24 cellular contexts compared by ENCODE assay signal in genomic region chr7:6330657-6331056, GRCh38.
"Had no signal": no experiment of that assay in that cellular context is flagged by ENCODE, and none has a peak within 500 bp of the region (broad histone marks: within the 10 kb centered on the region; RNA-seq: fewer than 3 reads in every experiment).

No MANE protein-coding gene starts in this region.

- H3K4me1 Mint-ChIP-seq: IgD-negative memory B cell had no signal

- H3K27ac ChIP-seq: HL-60, KMS-11, PC-9, Peyer's patch, SJSA1 had no signal

- H3K9me3 ChIP-seq: Peyer's patch, SJSA1 had no signal

- H3K9me3 Mint-ChIP-seq: IgD-negative memory B cell had no signal

- H3K36me3 ChIP-seq: SJSA1 had no signal

- H3K4me3 Mint-ChIP-seq: IgD-negative memory B cell had no signal

- H3K27ac Mint-ChIP-seq: IgD-negative memory B cell had no signal

- H3K4me3 ChIP-seq: K562, PC-9, Peyer's patch, SJSA1, SK-N-MC had no signal

- H3K27me3 ChIP-seq: Peyer's patch, SJSA1 had no signal

- H3K4me1 ChIP-seq: Peyer's patch, SJSA1 had no signal

- ATAC-seq: K562 had no signal

- DNase-seq: Kasumi-1, MM.1S, NCI-H1092 treated with DMSO at 0.1 percent for 48 hours, NCI-H1436, NCI-H187, NCI-H2029, NCI-H2081 treated with DMSO at 0.1 percent for 48 hours, NCI-H2171, NCI-H226, NCI-H446, NCI-H510A, NCI-H524 treated with DMSO at 0.1 percent for 48 hours, NCI-H69, NCI-H774, PC-9, Peyer's patch, Right ventricle myocardium superior, SIG-M5 had no signal

- H3K9ac ChIP-seq: KMS-11 had no signal

- H3K27me3 Mint-ChIP-seq: IgD-negative memory B cell had no signal
